ENCODE assay signal across 11 cellular contexts in genomic region chr18:23884712-23885375, GRCh38.
A peak's percentile ranks its signal among the peaks of the same experiment; 100 is the strongest.
DNase-seq lines count a peak whose midpoint lies in the region; ATAC-seq and TF ChIP-seq lines count a peak whose summit lies in the region.
"Had no signal": no experiment of that assay in that cellular context is flagged by ENCODE, and none has a peak within 500 bp of the region (broad histone marks: within the 10 kb centered on the region; RNA-seq: fewer than 3 reads in every experiment).

No MANE protein-coding gene starts in this region.

- H3K27me3 ChIP-seq in CD8-positive, alpha-beta memory T cell (ENCODE audit: insufficient read depth, low read length, poor library complexity, severe bottlenecking) = no peaks in the 10 kb centered on the region
- H3K27me3 ChIP-seq in esophagus (ENCODE audit: control insufficient read depth in 1 of 2, insufficient read depth in 2 of 2, low read length in 2 of 2) (no peaks in the 10 kb centered on the region), SJCRH30 (no peaks in the 10 kb centered on the region)
- H3K27me3 ChIP-seq: BLaER1 treated with 17β-estradiol and CSF1 and Interleukin-3, amounts not matched to agents 10 nM and 100 nM had no signal

- H3K4me1 Mint-ChIP-seq in CD8-positive, alpha-beta memory T cell = peaks cover 25 to 39% (median 36%) of the 10 kb centered on the region in 3 donors

- ATAC-seq in omental fat pad (ENCODE audit: low FRiP score) (peak; percentile 67), HG02678 (IDR thresholded peaks at IDR 0.05; ENCODE audit: unreplicated experiment) (no peak)

- H3K4me3 ChIP-seq in CD8-positive, alpha-beta memory T cell (ENCODE audit: low read length) = no peak overlapping the region
- no peak overlapping the region for H3K4me3 ChIP-seq in esophagus (ENCODE audit: low read depth in 1 of 2, low read length in 2 of 2)
- H3K4me3 ChIP-seq in SJCRH30 = no peak overlapping the region
- H3K4me3 ChIP-seq: BLaER1 treated with 17β-estradiol and CSF1 and Interleukin-3, amounts not matched to agents 10 nM and 100 nM had no signal

- no peak overlapping the region for H3K27ac ChIP-seq in CD8-positive, alpha-beta memory T cell (ENCODE audit: low read depth, low read length)
- H3K27ac ChIP-seq in esophagus (ENCODE audit: low read depth in 2 of 2, low read length in 1 of 2) (peak overlapping the region; percentile 83 to 90), SJCRH30 (no peak overlapping the region)

- H3K4me1 ChIP-seq in CD8-positive, alpha-beta memory T cell (ENCODE audit: insufficient read depth, low read length) = peaks cover 19% of the 10 kb centered on the region
- peaks cover 0 to 9% of the 10 kb centered on the region in 2 donors for H3K4me1 ChIP-seq in esophagus (ENCODE audit: control insufficient read depth in 2 of 2, insufficient read depth in 2 of 2, low read length in 1 of 2)
- peaks cover 1% of the 10 kb centered on the region; the same call in 1 of the 2 replicates for H3K4me1 ChIP-seq in SJCRH30

- H3K27me3 Mint-ChIP-seq in CD8-positive, alpha-beta memory T cell = peaks cover 0 to under 1% of the 10 kb centered on the region in 2 donors
- H3K27me3 Mint-ChIP-seq: stimulated activated naive CD8-positive, alpha-beta T cell treated with anti-CD3 and anti-CD28 coated beads, Interleukin-15, Interleukin-2, amounts not matched to agents 100 ng/mL and 50 ng/mL, for 24 hours had no signal

- DNase-seq in CD8-positive, alpha-beta memory T cell = peak in 1 of 5 donors; percentile 27
- peak; percentile 32 for DNase-seq in NCI-H510A (lab: John Stamatoyannopoulos, UW)
- no peak for DNase-seq in omental fat pad (ENCODE audit: low spot score)
- no peak for DNase-seq in NCI-H446 (lab: John Stamatoyannopoulos, UW)
- DNase-seq in hypothalamus (lab: John Stamatoyannopoulos, UW) = no peak
- no peak for DNase-seq in SJCRH30
- DNase-seq: NCI-H1694 had no signal

- CTCF ChIA-PET in CD8-positive, alpha-beta memory T cell (lab: Charles Lee) = interaction anchor here (1.5 kb wide), 1 partner anchor 34 kb away, joined by 5 read pairs; no protein-coding TSS in a partner anchor

- POLR2A ChIA-PET in CD8-positive, alpha-beta memory T cell (lab: Charles Lee) = no interaction called here

- H3K4me3 Mint-ChIP-seq in CD8-positive, alpha-beta memory T cell = peak overlapping the region in 3 of 7 donors; percentile 7 to 38 (median 31)
- H3K4me3 Mint-ChIP-seq: stimulated activated naive CD8-positive, alpha-beta T cell treated with anti-CD3 and anti-CD28 coated beads, Interleukin-15, Interleukin-2, amounts not matched to agents 100 ng/mL and 50 ng/mL, for 24 hours had no signal

- 48 to 50% methylated on average over 13 of the region's 13 CpGs for WGBS in esophagus, 2 donors

- H3K9me3 ChIP-seq in CD8-positive, alpha-beta memory T cell (ENCODE audit: low read length) = no peaks in the 10 kb centered on the region
- no peaks in the 10 kb centered on the region for H3K9me3 ChIP-seq in esophagus (ENCODE audit: control insufficient read depth in 2 of 2, insufficient read depth in 1 of 2, low read depth in 1 of 2, low read length in 1 of 2)
- no peaks in the 10 kb centered on the region for H3K9me3 ChIP-seq in SJCRH30 (replicated peaks)

- no peak for TF ChIP-seq CTCF in omental fat pad (IDR thresholded peaks at IDR 0.05)

- H3K9me3 Mint-ChIP-seq in CD8-positive, alpha-beta memory T cell = no peaks in the 10 kb centered on the region
- H3K9me3 Mint-ChIP-seq: stimulated activated naive CD8-positive, alpha-beta T cell treated with anti-CD3 and anti-CD28 coated beads, Interleukin-15, Interleukin-2, amounts not matched to agents 100 ng/mL and 50 ng/mL, for 24 hours had no signal

- H3K36me3 ChIP-seq in CD8-positive, alpha-beta memory T cell (ENCODE audit: insufficient read depth, low read length) = no peaks in the 10 kb centered on the region
- H3K36me3 ChIP-seq in esophagus (ENCODE audit: control insufficient read depth in 2 of 2, insufficient read depth in 2 of 2, low read length in 1 of 2) (peaks cover 0 to 2% of the 10 kb centered on the region in 2 donors), SJCRH30 (no peaks in the 10 kb centered on the region)
- H3K36me3 ChIP-seq: BLaER1 treated with 17β-estradiol and CSF1 and Interleukin-3, amounts not matched to agents 10 nM and 100 nM had no signal

- H3K36me3 Mint-ChIP-seq in CD8-positive, alpha-beta memory T cell = peaks cover 0 to 2% (median 0%) of the 10 kb centered on the region in 3 donors

- H3K27ac Mint-ChIP-seq in CD8-positive, alpha-beta memory T cell = peak overlapping the region in 6 of 8 donors; percentile 1 to 84 (median 72)
- H3K27ac Mint-ChIP-seq: stimulated activated naive CD8-positive, alpha-beta T cell treated with anti-CD3 and anti-CD28 coated beads, Interleukin-15, Interleukin-2, amounts not matched to agents 100 ng/mL and 50 ng/mL, for 24 hours had no signal

Comparison
In these comparisons a context has a peak if more than half of its experiments do, and no peak if none do; other contexts are left out.
1. H3K27ac ChIP-seq: peak in esophagus (2 of 2); none in CD8-positive, alpha-beta memory T cell (single experiment) and SJCRH30 (single experiment).